In the genomic region with DNA sequence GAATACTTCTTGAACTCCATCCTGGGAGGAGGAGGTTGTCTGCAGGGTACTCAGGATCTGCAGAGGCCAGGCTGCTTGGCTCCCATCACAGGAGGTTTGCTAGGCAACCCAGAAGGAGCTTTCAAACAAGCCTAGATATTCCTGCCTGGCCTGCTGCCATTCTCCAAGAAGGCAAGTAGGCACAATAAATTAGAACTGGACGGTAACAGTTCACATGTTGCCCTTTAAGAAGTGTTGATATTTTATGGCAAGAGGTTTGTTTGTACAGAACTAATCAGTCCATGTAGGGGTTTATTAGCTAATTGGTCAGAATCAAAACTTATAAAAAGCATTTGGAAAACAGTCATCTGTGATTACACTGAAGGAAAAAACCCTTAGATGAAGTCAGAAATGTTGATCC, we compare ENCODE assay signal across 1 cellular context.
TF ChIP-seq lines count a peak whose summit lies in the region.

No MANE protein-coding gene starts in this region.

TF ChIP-seq in HepG2, 621 proteins besides CTCF, POLR2A, EP300 and RAD21:
- TF ChIP-seq, protein P1, sequence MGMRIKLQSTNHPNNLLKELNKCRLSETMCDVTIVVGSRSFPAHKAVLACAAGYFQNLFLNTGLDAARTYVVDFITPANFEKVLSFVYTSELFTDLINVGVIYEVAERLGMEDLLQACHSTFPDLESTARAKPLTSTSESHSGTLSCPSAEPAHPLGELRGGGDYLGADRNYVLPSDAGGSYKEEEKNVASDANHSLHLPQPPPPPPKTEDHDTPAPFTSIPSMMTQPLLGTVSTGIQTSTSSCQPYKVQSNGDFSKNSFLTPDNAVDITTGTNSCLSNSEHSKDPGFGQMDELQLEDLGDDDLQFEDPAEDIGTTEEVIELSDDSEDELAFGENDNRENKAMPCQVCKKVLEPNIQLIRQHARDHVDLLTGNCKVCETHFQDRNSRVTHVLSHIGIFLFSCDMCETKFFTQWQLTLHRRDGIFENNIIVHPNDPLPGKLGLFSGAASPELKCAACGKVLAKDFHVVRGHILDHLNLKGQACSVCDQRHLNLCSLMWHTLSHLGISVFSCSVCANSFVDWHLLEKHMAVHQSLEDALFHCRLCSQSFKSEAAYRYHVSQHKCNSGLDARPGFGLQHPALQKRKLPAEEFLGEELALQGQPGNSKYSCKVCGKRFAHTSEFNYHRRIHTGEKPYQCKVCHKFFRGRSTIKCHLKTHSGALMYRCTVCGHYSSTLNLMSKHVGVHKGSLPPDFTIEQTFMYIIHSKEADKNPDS (CRISPR knock-in tag; IDR thresholded peaks at IDR 0.05), result no peak
- TF ChIP-seq ELF4 (CRISPR knock-in tag; IDR thresholded peaks at IDR 0.05; ENCODE audit: borderline replicate concordance) (no peak), DNMT3B (CRISPR knock-in tag; conservative IDR thresholded peaks at IDR 0.05) (no peak), ZFP90 (CRISPR knock-in tag; IDR thresholded peaks at IDR 0.05; ENCODE audit: borderline replicate concordance) (no peak), RXRA (CRISPR knock-in tag; IDR thresholded peaks at IDR 0.05) (no peak), ZNF598 (CRISPR knock-in tag; IDR thresholded peaks at IDR 0.05; ENCODE audit: borderline replicate concordance) (no peak), NFYC (CRISPR knock-in tag; IDR thresholded peaks at IDR 0.05) (no peak), ZNF770 (CRISPR knock-in tag; IDR thresholded peaks at IDR 0.05) (no peak), ZKSCAN8 (CRISPR knock-in tag; IDR thresholded peaks at IDR 0.05; ENCODE audit: borderline replicate concordance) (no peak), ZNF776 (CRISPR knock-in tag; IDR thresholded peaks at IDR 0.05) (no peak), NFE2L2 (IDR thresholded peaks at IDR 0.05; ENCODE audit: low read length) (no peak), ZSCAN31 (CRISPR knock-in tag; IDR thresholded peaks at IDR 0.05; ENCODE audit: low read depth) (no peak)
- TF ChIP-seq, protein P2, sequence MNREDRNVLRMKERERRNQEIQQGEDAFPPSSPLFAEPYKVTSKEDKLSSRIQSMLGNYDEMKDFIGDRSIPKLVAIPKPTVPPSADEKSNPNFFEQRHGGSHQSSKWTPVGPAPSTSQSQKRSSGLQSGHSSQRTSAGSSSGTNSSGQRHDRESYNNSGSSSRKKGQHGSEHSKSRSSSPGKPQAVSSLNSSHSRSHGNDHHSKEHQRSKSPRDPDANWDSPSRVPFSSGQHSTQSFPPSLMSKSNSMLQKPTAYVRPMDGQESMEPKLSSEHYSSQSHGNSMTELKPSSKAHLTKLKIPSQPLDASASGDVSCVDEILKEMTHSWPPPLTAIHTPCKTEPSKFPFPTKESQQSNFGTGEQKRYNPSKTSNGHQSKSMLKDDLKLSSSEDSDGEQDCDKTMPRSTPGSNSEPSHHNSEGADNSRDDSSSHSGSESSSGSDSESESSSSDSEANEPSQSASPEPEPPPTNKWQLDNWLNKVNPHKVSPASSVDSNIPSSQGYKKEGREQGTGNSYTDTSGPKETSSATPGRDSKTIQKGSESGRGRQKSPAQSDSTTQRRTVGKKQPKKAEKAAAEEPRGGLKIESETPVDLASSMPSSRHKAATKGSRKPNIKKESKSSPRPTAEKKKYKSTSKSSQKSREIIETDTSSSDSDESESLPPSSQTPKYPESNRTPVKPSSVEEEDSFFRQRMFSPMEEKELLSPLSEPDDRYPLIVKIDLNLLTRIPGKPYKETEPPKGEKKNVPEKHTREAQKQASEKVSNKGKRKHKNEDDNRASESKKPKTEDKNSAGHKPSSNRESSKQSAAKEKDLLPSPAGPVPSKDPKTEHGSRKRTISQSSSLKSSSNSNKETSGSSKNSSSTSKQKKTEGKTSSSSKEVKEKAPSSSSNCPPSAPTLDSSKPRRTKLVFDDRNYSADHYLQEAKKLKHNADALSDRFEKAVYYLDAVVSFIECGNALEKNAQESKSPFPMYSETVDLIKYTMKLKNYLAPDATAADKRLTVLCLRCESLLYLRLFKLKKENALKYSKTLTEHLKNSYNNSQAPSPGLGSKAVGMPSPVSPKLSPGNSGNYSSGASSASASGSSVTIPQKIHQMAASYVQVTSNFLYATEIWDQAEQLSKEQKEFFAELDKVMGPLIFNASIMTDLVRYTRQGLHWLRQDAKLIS (CRISPR knock-in tag; IDR thresholded peaks at IDR 0.05), result no peak
- TF ChIP-seq, protein P3, sequence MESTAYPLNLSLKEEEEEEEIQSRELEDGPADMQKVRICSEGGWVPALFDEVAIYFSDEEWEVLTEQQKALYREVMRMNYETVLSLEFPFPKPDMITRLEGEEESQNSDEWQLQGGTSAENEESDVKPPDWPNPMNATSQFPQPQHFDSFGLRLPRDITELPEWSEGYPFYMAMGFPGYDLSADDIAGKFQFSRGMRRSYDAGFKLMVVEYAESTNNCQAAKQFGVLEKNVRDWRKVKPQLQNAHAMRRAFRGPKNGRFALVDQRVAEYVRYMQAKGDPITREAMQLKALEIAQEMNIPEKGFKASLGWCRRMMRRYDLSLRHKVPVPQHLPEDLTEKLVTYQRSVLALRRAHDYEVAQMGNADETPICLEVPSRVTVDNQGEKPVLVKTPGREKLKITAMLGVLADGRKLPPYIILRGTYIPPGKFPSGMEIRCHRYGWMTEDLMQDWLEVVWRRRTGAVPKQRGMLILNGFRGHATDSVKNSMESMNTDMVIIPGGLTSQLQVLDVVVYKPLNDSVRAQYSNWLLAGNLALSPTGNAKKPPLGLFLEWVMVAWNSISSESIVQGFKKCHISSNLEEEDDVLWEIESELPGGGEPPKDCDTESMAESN (CRISPR knock-in tag; conservative IDR thresholded peaks at IDR 0.05), result no peak
